In the genomic region with DNA sequence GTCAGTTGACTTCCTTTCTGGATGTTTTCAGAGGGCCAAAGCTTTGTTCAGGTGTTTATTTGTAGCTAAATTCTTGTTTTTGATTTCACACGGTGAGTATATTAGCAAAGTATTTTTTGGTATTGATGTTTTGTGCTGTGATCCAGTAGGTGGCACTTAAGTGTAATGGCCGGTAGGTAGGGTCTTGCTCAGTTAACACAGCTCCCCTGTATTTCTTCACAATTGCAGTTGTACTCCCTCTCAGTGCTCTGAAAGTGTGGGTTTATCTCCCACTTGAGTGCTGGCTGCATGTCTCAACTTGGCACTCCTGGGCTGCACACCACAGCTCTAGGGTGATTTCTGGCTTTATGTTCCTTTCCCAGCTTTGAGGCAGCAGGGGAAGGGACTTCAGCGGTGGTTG, we compare ENCODE assay signal across 22 cellular contexts.
DNase-seq lines count a peak whose midpoint lies in the region; ATAC-seq, FAIRE-seq and TF ChIP-seq lines count a peak whose summit lies in the region.
"Had no signal": no experiment of that assay in that cellular context is flagged by ENCODE, and none has a peak within 500 bp of the region (broad histone marks: within the 10 kb centered on the region; RNA-seq: fewer than 3 reads in every experiment).

No MANE protein-coding gene starts in this region.

- ATAC-seq in right cardiac atrium = peak; percentile 58 to 74
- peak; percentile 23 for ATAC-seq in upper lobe of right lung
- ATAC-seq in HG03457 (IDR thresholded peaks at IDR 0.05; ENCODE audit: unreplicated experiment) = no peak
- ATAC-seq: activated naive CD4-positive, alpha-beta T cell treated with anti-CD3 and anti-CD28 coated beads, Interleukin-2, amount 50 U/mL, for 72 hours; gastroesophageal sphincter had no signal

- H3K27ac ChIP-seq in astrocyte (ENCODE audit: low read depth, low read length) (no peak overlapping the region), right cardiac atrium (ENCODE audit: low read length) (peak overlapping the region; percentile 49), upper lobe of right lung (no peak overlapping the region)
- H3K27ac ChIP-seq: BLaER1, gastroesophageal sphincter, HL-60, skin epidermis, vagina had no signal

- no peaks in the 10 kb centered on the region for H3K27me3 ChIP-seq in astrocyte (ENCODE audit: insufficient read depth, low read length)
- H3K27me3 ChIP-seq in right cardiac atrium (ENCODE audit: control insufficient read depth, insufficient read depth) = no peaks in the 10 kb centered on the region
- no peaks in the 10 kb centered on the region for H3K27me3 ChIP-seq in upper lobe of right lung
- H3K27me3 ChIP-seq: BLaER1, gastroesophageal sphincter, vagina had no signal

- no peaks in the 10 kb centered on the region for H3K27me3 Mint-ChIP-seq in astrocyte (ENCODE audit: low read depth, unreplicated experiment)
- H3K27me3 Mint-ChIP-seq in activated naive CD4-positive, alpha-beta T cell treated with anti-CD3 and anti-CD28 coated beads, Interleukin-2, amount 10 ng/mL, durations not matched to agents 7 days and 5 days = no peaks in the 10 kb centered on the region

- H3K27ac Mint-ChIP-seq in astrocyte (ENCODE audit: unreplicated experiment) = peak overlapping the region; percentile 4
- no peak overlapping the region for H3K27ac Mint-ChIP-seq in activated naive CD4-positive, alpha-beta T cell treated with anti-CD3 and anti-CD28 coated beads, Interleukin-2, amount 10 ng/mL, durations not matched to agents 7 days and 5 days
- H3K27ac Mint-ChIP-seq: HFFc6; T-helper 1 cell treated with Interleukin-12 subunit alpha and Interleukin-12 subunit beta and Interleukin-4 antibody, amounts not matched to agents 30 μg/mL and 1 μg/mL, for 36 hours had no signal

- H3K4me2 ChIP-seq in astrocyte (ENCODE audit: low read length) = peak overlapping the region; percentile 38
- H3K4me2 ChIP-seq: BLaER1 had no signal

- no peaks in the 10 kb centered on the region for H3K36me3 Mint-ChIP-seq in astrocyte (ENCODE audit: low read depth, unreplicated experiment)
- no peaks in the 10 kb centered on the region for H3K36me3 Mint-ChIP-seq in activated naive CD4-positive, alpha-beta T cell treated with anti-CD3 and anti-CD28 coated beads, Interleukin-2, amount 10 ng/mL, durations not matched to agents 7 days and 5 days
- H3K36me3 Mint-ChIP-seq: activated naive CD4-positive, alpha-beta T cell treated with anti-CD3 and anti-CD28 coated beads, Interleukin-2, amount 50 U/mL, for 72 hours had no signal

- no peaks in the 10 kb centered on the region for H3K79me2 ChIP-seq in astrocyte (ENCODE audit: insufficient read depth, low read length)

- H3K4me1 ChIP-seq in astrocyte (ENCODE audit: insufficient read depth, low read length) (peaks cover 11% of the 10 kb centered on the region), right cardiac atrium (ENCODE audit: control insufficient read depth, insufficient read depth, low read length) (peaks cover 2% of the 10 kb centered on the region), upper lobe of right lung (no peaks in the 10 kb centered on the region)
- H3K4me1 ChIP-seq: BLaER1, vagina had no signal

- peaks cover 3% of the 10 kb centered on the region for H3K9me3 Mint-ChIP-seq in astrocyte (ENCODE audit: unreplicated experiment)
- H3K9me3 Mint-ChIP-seq in activated naive CD4-positive, alpha-beta T cell treated with anti-CD3 and anti-CD28 coated beads, Interleukin-2, amount 10 ng/mL, durations not matched to agents 7 days and 5 days = peaks cover 6% of the 10 kb centered on the region
- H3K9me3 Mint-ChIP-seq: HFFc6 had no signal

- no peak overlapping the region for H3K9ac ChIP-seq in astrocyte (ENCODE audit: low read length)
- H3K9ac ChIP-seq: BLaER1 had no signal

- H3K4me3 Mint-ChIP-seq in astrocyte (ENCODE audit: unreplicated experiment) = no peak overlapping the region
- no peak overlapping the region for H3K4me3 Mint-ChIP-seq in activated naive CD4-positive, alpha-beta T cell treated with anti-CD3 and anti-CD28 coated beads, Interleukin-2, amount 10 ng/mL, durations not matched to agents 7 days and 5 days
- H3K4me3 Mint-ChIP-seq: central memory CD8-positive, alpha-beta T cell; HFFc6; T-helper 1 cell treated with Interleukin-12 subunit alpha and Interleukin-12 subunit beta and Interleukin-4 antibody, amounts not matched to agents 30 μg/mL and 1 μg/mL, for 36 hours had no signal

- peak; percentile 28 for DNase-seq in NCI-H146 (lab: John Stamatoyannopoulos, UW)
- DNase-seq in astrocyte (ENCODE audit: low read depth) = no peak
- no peak for DNase-seq in right cardiac atrium
- no peak for DNase-seq in upper lobe of right lung
- DNase-seq in activated naive CD4-positive, alpha-beta T cell treated with anti-CD3 and anti-CD28 coated beads, Interleukin-2, amount 10 ng/mL, durations not matched to agents 7 days and 5 days = no peak
- DNase-seq in NCI-H2107 (lab: John Stamatoyannopoulos, UW) = no peak
- DNase-seq: activated CD4-positive, alpha-beta T cell treated with anti-CD3 and anti-CD28 coated beads for 1 hour; activated CD8-positive, alpha-beta memory T cell treated with anti-CD3 and anti-CD28 coated beads, Interleukin-2, amount 50 U/mL, for 48 hours; HFFc6; NCI-H187; NCI-H69; nucleus accumbens; stimulated activated naive CD4-positive, alpha-beta T cell had no signal

- H3K9me3 ChIP-seq in astrocyte (ENCODE audit: insufficient read depth, low read depth, low read length) (no peaks in the 10 kb centered on the region), right cardiac atrium (ENCODE audit: control insufficient read depth, low read length) (no peaks in the 10 kb centered on the region), upper lobe of right lung (no peaks in the 10 kb centered on the region)
- H3K9me3 ChIP-seq: BLaER1, gastroesophageal sphincter, vagina had no signal

- CTCF ChIA-PET in activated naive CD4-positive, alpha-beta T cell treated with anti-CD3 and anti-CD28 coated beads, Interleukin-2, amount 10 ng/mL, durations not matched to agents 7 days and 5 days (lab: Charles Lee) = interaction anchor here (0.6 kb wide), 1 partner anchor 354 kb away, joined by 3 read pairs; no protein-coding TSS in a partner anchor

- FAIRE-seq in astrocyte (lab: Jason Lieb, UNC) = no peak

- no peak overlapping the region for H3K4me3 ChIP-seq in astrocyte (ENCODE audit: insufficient read depth, low read depth, low read length)
- no peak overlapping the region for H3K4me3 ChIP-seq in right cardiac atrium (ENCODE audit: low read length)
- no peak overlapping the region for H3K4me3 ChIP-seq in upper lobe of right lung
- H3K4me3 ChIP-seq: BLaER1, gastroesophageal sphincter, skin epidermis, vagina had no signal

- TF ChIP-seq CTCF in astrocyte (IDR thresholded peaks at IDR 0.05; ENCODE audit: insufficient read depth, low read depth, low read length) (no peak), upper lobe of right lung (IDR thresholded peaks at IDR 0.05) (no peak)

- WGBS in right cardiac atrium = 75% methylated on average over 3 of the region's 3 CpGs

- no peaks in the 10 kb centered on the region for H4K20me1 ChIP-seq in astrocyte (ENCODE audit: insufficient read depth, low read length)
- H4K20me1 ChIP-seq: BLaER1 had no signal

- peak overlapping the region; percentile 31 for H2AFZ ChIP-seq in astrocyte (ENCODE audit: low read depth, low read length)

- no peaks in the 10 kb centered on the region for H3K36me3 ChIP-seq in astrocyte (ENCODE audit: insufficient read depth, low read length)
- no peaks in the 10 kb centered on the region for H3K36me3 ChIP-seq in upper lobe of right lung
- H3K36me3 ChIP-seq: BLaER1, gastroesophageal sphincter, vagina had no signal

- intact Hi-C loops in right cardiac atrium (cut with DNase I) (loop anchor here in 1 of 4 donors (10.0 kb wide), 1 partner anchor 136 kb away; no protein-coding TSS in a partner anchor), upper lobe of right lung (cut with DNase I) (no loop called here)

- H3K4me1 Mint-ChIP-seq in astrocyte (ENCODE audit: low read depth, unreplicated experiment) = peaks cover 22% of the 10 kb centered on the region
- no peaks in the 10 kb centered on the region for H3K4me1 Mint-ChIP-seq in activated naive CD4-positive, alpha-beta T cell treated with anti-CD3 and anti-CD28 coated beads, Interleukin-2, amount 10 ng/mL, durations not matched to agents 7 days and 5 days
- H3K4me1 Mint-ChIP-seq: central memory CD8-positive, alpha-beta T cell had no signal
